Comparison of ENCODE assay signal across 9 cellular contexts in genomic region chr7:10939237-10939910, GRCh38. TPM values are rescaled to one million over a fixed set of nuclear protein-coding genes. Genes with fewer than 3 reads are reported as not detected.
DNase-seq lines count a peak whose midpoint lies in the region; ATAC-seq lines count a peak whose summit lies in the region.
"Had no signal": no experiment of that assay in that cellular context is flagged by ENCODE, and none has a peak within 500 bp of the region (broad histone marks: within the 10 kb centered on the region; RNA-seq: fewer than 3 reads in every experiment).

No MANE protein-coding gene starts in this region.

- peak overlapping the region; percentile 98 for H3K4me3 ChIP-seq in CD4-positive, CD25-positive, alpha-beta regulatory T cell (ENCODE audit: low read depth, low read length)
- H3K4me3 ChIP-seq in thymus (ENCODE audit: low read length): peak overlapping the region; percentile 75

- no peaks in the 10 kb centered on the region for H3K27me3 Mint-ChIP-seq in CD4-positive, CD25-positive, alpha-beta regulatory T cell
- H3K27me3 Mint-ChIP-seq: naive thymus-derived CD8-positive, alpha-beta T cell had no signal

- H3K36me3 Mint-ChIP-seq in CD4-positive, CD25-positive, alpha-beta regulatory T cell: peaks cover 10% of the 10 kb centered on the region

- under 1% methylated on average over 18 of the region's 18 CpGs for WGBS in thymus

- H3K4me1 Mint-ChIP-seq in CD4-positive, CD25-positive, alpha-beta regulatory T cell: peaks cover 18 to 44% (median 29%) of the 10 kb centered on the region in 4 donors

- no peak overlapping the region for H3K4me3 Mint-ChIP-seq in CD4-positive, CD25-positive, alpha-beta regulatory T cell
- H3K4me3 Mint-ChIP-seq: naive thymus-derived CD8-positive, alpha-beta T cell had no signal

- peaks cover 30% of the 10 kb centered on the region for H3K36me3 ChIP-seq in CD4-positive, CD25-positive, alpha-beta regulatory T cell (ENCODE audit: control insufficient read depth, insufficient read depth, low read length)
- peaks cover 15% of the 10 kb centered on the region for H3K36me3 ChIP-seq in thymus (ENCODE audit: control insufficient read depth, insufficient read depth)

- no peaks in the 10 kb centered on the region for H3K9me3 ChIP-seq in CD4-positive, CD25-positive, alpha-beta regulatory T cell (ENCODE audit: control insufficient read depth in 2 of 2, low read length in 2 of 2)
- no peaks in the 10 kb centered on the region for H3K9me3 ChIP-seq in thymus (ENCODE audit: control insufficient read depth)

- H3K27me3 ChIP-seq in CD4-positive, CD25-positive, alpha-beta regulatory T cell (ENCODE audit: control insufficient read depth, insufficient read depth, low read length): no peaks in the 10 kb centered on the region
- no peaks in the 10 kb centered on the region for H3K27me3 ChIP-seq in thymus (ENCODE audit: control insufficient read depth, insufficient read depth)

- no peak overlapping the region for H3K27ac Mint-ChIP-seq in CD4-positive, CD25-positive, alpha-beta regulatory T cell

- ATAC-seq in CD4-positive, CD25-positive, alpha-beta regulatory T cell (ENCODE audit: low read depth in 2 of 2): no peak
- peak; percentile 25 for ATAC-seq in GM19455 (IDR thresholded peaks at IDR 0.05; ENCODE audit: unreplicated experiment)
- peak; percentile 0 for ATAC-seq in HG03469 (IDR thresholded peaks at IDR 0.05; ENCODE audit: unreplicated experiment)

- DNase-seq in CD4-positive, CD25-positive, alpha-beta regulatory T cell: peak in 2 of 3 donors; percentile 8 to 40
- DNase-seq in iPS-NIHi7 (ENCODE audit: extremely low spot score) (peak; percentile 20), hepatic stellate cell (ENCODE audit: low spot score) (no peak)
- DNase-seq in stimulated activated CD4-positive, alpha-beta T cell treated with anti-CD3 and anti-CD28 coated beads, Interleukin-15, amount 100 ng/mL, for 24 hours: no peak

- H3K4me1 ChIP-seq in CD4-positive, CD25-positive, alpha-beta regulatory T cell (ENCODE audit: control insufficient read depth, insufficient read depth, low read length, poor library complexity, severe bottlenecking): peaks cover 27% of the 10 kb centered on the region
- peaks cover 4% of the 10 kb centered on the region for H3K4me1 ChIP-seq in thymus (ENCODE audit: control insufficient read depth, insufficient read depth, low read length)

- H3K27ac ChIP-seq in CD4-positive, CD25-positive, alpha-beta regulatory T cell (ENCODE audit: insufficient read depth, low read length, poor library complexity, severe bottlenecking): peak overlapping the region; percentile 91
- H3K27ac ChIP-seq in angular gyrus (ENCODE audit: low read depth, low read length): peak overlapping the region; percentile 100
- peak overlapping the region; percentile 93 for H3K27ac ChIP-seq in thymus (ENCODE audit: low read depth)

- no peaks in the 10 kb centered on the region for H3K9me3 Mint-ChIP-seq in CD4-positive, CD25-positive, alpha-beta regulatory T cell
- H3K9me3 Mint-ChIP-seq: naive thymus-derived CD8-positive, alpha-beta T cell had no signal

RNA-seq across cellular contexts. Expression of gene PHF14, which starts 34.3 kb away (rescaled TPM):
- 31.1 TPM for total RNA-seq in CD4-positive, CD25-positive, alpha-beta regulatory T cell
- polyA plus RNA-seq in CD4-positive, CD25-positive, alpha-beta regulatory T cell: 10 to 100 TPM in 1 of 4 donors, 1 to 10 TPM in 3; 7.7 to 14.9 (median 9.0) TPM
- polyA plus RNA-seq in thymus: 48.2 TPM

Comparison
In these comparisons a context has a peak if more than half of its experiments do, and no peak if none do; other contexts are left out.
1. ATAC-seq: peak in GM19455 (single experiment) and HG03469 (single experiment); none in CD4-positive, CD25-positive, alpha-beta regulatory T cell (0 of 2).
2. DNase-seq: peak in CD4-positive, CD25-positive, alpha-beta regulatory T cell (2 of 3) and iPS-NIHi7 (single experiment); none in hepatic stellate cell (single experiment) and stimulated activated CD4-positive, alpha-beta T cell treated with anti-CD3 and anti-CD28 coated beads, Interleukin-15, amount 100 ng/mL, for 24 hours (single experiment).
3. Peak in every context shown above with its lines, with median percentiles within 50 percentile points of each other: H3K27ac ChIP-seq.